In genomic region chr13:47168086-47168485, GRCh38 we compare ENCODE assay signal across 22 cellular contexts.
A peak's percentile ranks its signal among the peaks of the same experiment; 100 is the strongest.
DNase-seq lines count a peak whose midpoint lies in the region; ATAC-seq, FAIRE-seq and TF ChIP-seq lines count a peak whose summit lies in the region.
"Had no signal": no experiment of that assay in that cellular context is flagged by ENCODE, and none has a peak within 500 bp of the region (broad histone marks: within the 10 kb centered on the region; RNA-seq: fewer than 3 reads in every experiment).

No MANE protein-coding gene starts in this region.

- peak; percentile 73 for ATAC-seq in RWPE2 (ENCODE audit: low read depth)
- no peak for ATAC-seq in HG02678 (IDR thresholded peaks at IDR 0.05; ENCODE audit: unreplicated experiment)
- ATAC-seq: activated T-cell treated with anti-CD3 and anti-CD28 coated beads, Interleukin-2, amount 50 U/mL, for 72 hours had no signal

- no peaks in the 10 kb centered on the region for H3K9me2 ChIP-seq in OCI-LY7 (ENCODE audit: insufficient read depth, low read length)

- intact Hi-C loops in OCI-LY7 (cut with micrococcal nuclease; ENCODE audit: unreplicated experiment): no loop called here

- H3K27ac Mint-ChIP-seq in nephron: peak overlapping the region in 2 of 3 experiments; percentile 50 to 75
- H3K27ac Mint-ChIP-seq: activated naive CD8-positive, alpha-beta T cell treated with anti-CD3 and anti-CD28 coated beads, Interleukin-2, amount 10 ng/mL, durations not matched to agents 7 days and 5 days; activated T-cell treated with anti-CD3 and anti-CD28 coated beads, Interleukin-2, amount 50 U/mL, for 72 hours; naive B cell had no signal

- H3K4me3 ChIP-seq in RWPE2 (ENCODE audit: severe bottlenecking): no peak overlapping the region
- no peak overlapping the region for H3K4me3 ChIP-seq in OCI-LY7 (ENCODE audit: low read depth, low read length, poor library complexity, severe bottlenecking)
- H3K4me3 ChIP-seq: coronary artery, prostate gland, SK-N-MC had no signal

- H3K27me3 Mint-ChIP-seq in nephron (ENCODE audit: low read depth): no peaks in the 10 kb centered on the region
- H3K27me3 Mint-ChIP-seq: activated naive CD8-positive, alpha-beta T cell treated with anti-CD3 and anti-CD28 coated beads, Interleukin-2, amount 10 ng/mL, durations not matched to agents 7 days and 5 days had no signal

- POLR2A ChIA-PET in OCI-LY7 (lab: Charles Lee): interaction anchor here (0.7 kb wide), 1 partner anchor 71 kb away, joined by 4 read pairs; no protein-coding TSS in a partner anchor

- peak overlapping the region; percentile 43 for H3K27ac ChIP-seq in RWPE2 (ENCODE audit: poor library complexity, severe bottlenecking)
- H3K27ac ChIP-seq in OCI-LY7 (ENCODE audit: low read depth, low read length, poor library complexity, severe bottlenecking): no peak overlapping the region
- H3K27ac ChIP-seq: coronary artery, HL-60, prostate gland, SK-N-MC had no signal

- DNase-seq in ELR (ENCODE audit: low read depth): peak; percentile 75
- no peak for DNase-seq in RWPE2 (ENCODE audit: low spot score)
- peak; percentile 59 for DNase-seq in dedifferentiated amniotic fluid mesenchymal stem cell (ENCODE audit: extremely low spot score)
- DNase-seq in HTR-8/SVneo (ENCODE audit: insufficient read length, low spot score): no peak
- no peak for DNase-seq in HuH-7.5 (ENCODE audit: low spot score)
- no peak for DNase-seq in OCI-LY7 (ENCODE audit: low spot score)
- DNase-seq: activated CD4-positive, alpha-beta T cell treated with anti-CD3 and anti-CD28 coated beads, Interleukin-2, amount 50 U/mL, for 4 hours; activated naive CD8-positive, alpha-beta T cell treated with anti-CD3 and anti-CD28 coated beads, Interleukin-2, amount 10 ng/mL, durations not matched to agents 7 days and 5 days; activated T-cell treated with anti-CD3 and anti-CD28 coated beads, Interleukin-2, amount 50 U/mL, for 72 hours; BE2C; Karpas-422; naive B cell; NCI-H1694; NCI-H446 treated with DMSO at 0.1 percent for 48 hours; stimulated activated CD4-positive, alpha-beta T cell treated with anti-CD3 and anti-CD28 coated beads, Interleukin-15, amount 100 ng/mL, for 24 hours had no signal

- H3K27me3 ChIP-seq in RWPE2 (ENCODE audit: insufficient read depth, poor library complexity, severe bottlenecking): no peaks in the 10 kb centered on the region
- H3K27me3 ChIP-seq: BE2C had no signal

- H4K20me1 ChIP-seq in OCI-LY7 (ENCODE audit: insufficient read depth, low read length): no peaks in the 10 kb centered on the region

- H3K4me1 ChIP-seq in RWPE2 (ENCODE audit: insufficient read depth, poor library complexity, severe bottlenecking) (peaks cover 11% of the 10 kb centered on the region), OCI-LY7 (ENCODE audit: insufficient read depth, low read length, poor library complexity, severe bottlenecking) (no peaks in the 10 kb centered on the region)
- H3K4me1 ChIP-seq: BE2C, prostate gland had no signal

- H3K4me3 Mint-ChIP-seq in nephron: peak overlapping the region in 1 of 3 experiments; percentile 42
- H3K4me3 Mint-ChIP-seq: activated naive CD8-positive, alpha-beta T cell treated with anti-CD3 and anti-CD28 coated beads, Interleukin-2, amount 10 ng/mL, durations not matched to agents 7 days and 5 days; activated T-cell treated with anti-CD3 and anti-CD28 coated beads, Interleukin-2, amount 50 U/mL, for 72 hours; naive B cell had no signal

- no peaks in the 10 kb centered on the region for H3K9me3 Mint-ChIP-seq in nephron
- H3K9me3 Mint-ChIP-seq: activated naive CD8-positive, alpha-beta T cell treated with anti-CD3 and anti-CD28 coated beads, Interleukin-2, amount 10 ng/mL, durations not matched to agents 7 days and 5 days; activated T-cell treated with anti-CD3 and anti-CD28 coated beads, Interleukin-2, amount 50 U/mL, for 72 hours had no signal

- H3K4me2 ChIP-seq in OCI-LY7 (ENCODE audit: low read length): no peak overlapping the region

- CTCF ChIA-PET in OCI-LY7 (lab: Charles Lee; ENCODE audit: unreplicated experiment): no interaction called here

- BruUV-seq in OCI-LY7 (replicated peaks; lab: Mats Ljungman, UMichigan): no TSS peak

- FAIRE-seq in HTR-8/SVneo (lab: Jason Lieb, UNC): no peak
- FAIRE-seq: TTC549 had no signal

- no peaks in the 10 kb centered on the region for H3K36me3 Mint-ChIP-seq in nephron (ENCODE audit: low read depth)
- H3K36me3 Mint-ChIP-seq: activated naive CD8-positive, alpha-beta T cell treated with anti-CD3 and anti-CD28 coated beads, Interleukin-2, amount 10 ng/mL, durations not matched to agents 7 days and 5 days; naive B cell had no signal

- H2AFZ ChIP-seq in OCI-LY7 (ENCODE audit: low read length): no peak overlapping the region

- H3K4me1 Mint-ChIP-seq in nephron: peaks cover 26% of the 10 kb centered on the region
- H3K4me1 Mint-ChIP-seq: activated naive CD8-positive, alpha-beta T cell treated with anti-CD3 and anti-CD28 coated beads, Interleukin-2, amount 10 ng/mL, durations not matched to agents 7 days and 5 days; naive B cell had no signal

- H3K9me3 ChIP-seq in RWPE2 (ENCODE audit: severe bottlenecking) (no peaks in the 10 kb centered on the region), OCI-LY7 (ENCODE audit: low read length) (no peaks in the 10 kb centered on the region)
- H3K9me3 ChIP-seq: BE2C, prostate gland had no signal

- TF ChIP-seq CTCF in RWPE2 (IDR thresholded peaks at IDR 0.05; ENCODE audit: poor library complexity, severe bottlenecking) (no peak), nephron (IDR thresholded peaks at IDR 0.05; ENCODE audit: unreplicated experiment in 3 of 3) (no peak), OCI-LY7 (conservative IDR thresholded peaks at IDR 0.05; ENCODE audit: low read length) (no peak)

- no peaks in the 10 kb centered on the region for H3K79me2 ChIP-seq in OCI-LY7 (ENCODE audit: insufficient read depth, low read depth, low read length)

- no peaks in the 10 kb centered on the region for H3K36me3 ChIP-seq in RWPE2 (ENCODE audit: low read depth)
- H3K36me3 ChIP-seq in OCI-LY7 (ENCODE audit: insufficient read depth, low read length): no peaks in the 10 kb centered on the region
- H3K36me3 ChIP-seq: BE2C, prostate gland had no signal

Comparison
In these comparisons a context has a peak if more than half of its experiments do, and no peak if none do; other contexts are left out.
1. DNase-seq: peak in ELR (single experiment) and dedifferentiated amniotic fluid mesenchymal stem cell (single experiment); none in RWPE2 (single experiment), HTR-8/SVneo (single experiment), HuH-7.5 (single experiment) and OCI-LY7 (single experiment).